27 cellular contexts compared by ENCODE assay signal in the genomic region with DNA sequence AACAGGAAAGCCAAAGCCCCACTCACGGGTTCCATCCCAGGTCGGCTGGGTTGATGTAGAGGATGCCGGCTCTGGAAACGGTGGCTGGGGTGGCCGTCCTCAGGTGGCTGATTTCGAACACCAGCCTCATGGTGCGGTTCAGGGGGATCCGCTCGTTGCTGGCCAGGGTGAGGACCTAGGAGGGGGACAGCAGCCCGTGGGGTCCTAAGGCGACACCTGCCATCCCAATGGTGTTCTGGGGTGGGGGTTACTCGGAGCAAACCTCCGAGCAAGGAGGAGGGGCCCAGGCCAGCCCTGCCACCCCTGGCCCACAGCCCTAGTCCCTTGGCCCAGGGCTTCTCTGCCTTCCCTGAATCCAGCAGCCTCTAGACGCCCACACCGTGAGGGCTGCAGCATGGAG.
"Had no signal": no experiment of that assay in that cellular context is flagged by ENCODE, and none has a peak within 500 bp of the region (broad histone marks: within the 10 kb centered on the region; RNA-seq: fewer than 3 reads in every experiment).

No MANE protein-coding gene starts in this region.

- H3K36me3 ChIP-seq: left lung, lower lobe of right lung, neural progenitor cell, pancreas, prostate gland, stomach, suprapubic skin, tibial nerve, uterus had no signal

- H3K27me3 ChIP-seq: hepatocyte, left lung, pancreas, suprapubic skin, uterus had no signal

- H3K27me3 Mint-ChIP-seq: naive thymus-derived CD8-positive, alpha-beta T cell had no signal

- H3K36me3 Mint-ChIP-seq: naive thymus-derived CD8-positive, alpha-beta T cell; neural progenitor cell; stimulated activated naive B cell treated with anti-CD40 and anti-IgM and Interleukin-4, amounts not matched to agents 10 μg/mL and 1 μg/mL and 100 μg/mL, for 72 hours; type B pancreatic cell had no signal

- H3K4me3 Mint-ChIP-seq: naive thymus-derived CD8-positive, alpha-beta T cell; nephron progenitor cell; neural progenitor cell; stimulated activated naive B cell treated with anti-CD40 and anti-IgM and Interleukin-4, amounts not matched to agents 10 μg/mL and 1 μg/mL and 100 μg/mL, for 72 hours; type B pancreatic cell had no signal

- DNase-seq: kidney glomerular epithelial cell; left colon; lower lobe of right lung; mammary epithelial cell; mesenchymal stem cell; naive thymus-derived CD8-positive, alpha-beta T cell; nephron progenitor cell; pancreas; retina; stimulated activated CD4-positive, alpha-beta T cell treated with anti-CD3 and anti-CD28 coated beads, Interleukin-12 subunit alpha, Interleukin-12 subunit beta, amount 100 ng/mL, for 4 hours; stimulated activated CD4-positive, alpha-beta T cell treated with anti-CD3 and anti-CD28 coated beads, Interleukin-15, amount 100 ng/mL, for 24 hours; stimulated activated CD4-positive, alpha-beta T cell treated with anti-CD3 and anti-CD28 coated beads, Interleukin-2, amount 100 ng/mL, for 24 hours; stimulated activated CD4-positive, alpha-beta T cell treated with anti-CD3 and anti-CD28 coated beads, Interleukin-4, amount 100 ng/mL, for 1 hour; stimulated activated naive B cell treated with anti-CD40 and anti-IgM and Interleukin-4, amounts not matched to agents 10 μg/mL and 1 μg/mL and 100 μg/mL, for 72 hours; stimulated activated naive CD8-positive, alpha-beta T cell treated with anti-CD3 and anti-CD28 coated beads, Interleukin-15, Interleukin-2, amounts not matched to agents 100 U/mL and 50 U/mL, for 24 hours; uterus had no signal

- H3K4me1 Mint-ChIP-seq: stimulated activated naive B cell treated with anti-CD40 and anti-IgM and Interleukin-4, amounts not matched to agents 10 μg/mL and 1 μg/mL and 100 μg/mL, for 72 hours had no signal

- H3K27ac ChIP-seq: hepatocyte, left lung, lower lobe of right lung, neural progenitor cell, pancreas, prostate gland, skin epidermis, stomach, suprapubic skin, tibial nerve, uterus had no signal

- H3K9me3 Mint-ChIP-seq: naive thymus-derived CD8-positive, alpha-beta T cell; nephron progenitor cell; neural progenitor cell; stimulated activated naive B cell treated with anti-CD40 and anti-IgM and Interleukin-4, amounts not matched to agents 10 μg/mL and 1 μg/mL and 100 μg/mL, for 72 hours; type B pancreatic cell had no signal

- H3K4me1 ChIP-seq: left lung, lower lobe of right lung, neural progenitor cell, pancreas, prostate gland, stomach, suprapubic skin, tibial nerve, uterus had no signal

- H3K79me2 ChIP-seq: hepatocyte had no signal

- H3K27ac Mint-ChIP-seq: nephron progenitor cell; neural progenitor cell; stimulated activated naive B cell treated with anti-CD40 and anti-IgM and Interleukin-4, amounts not matched to agents 10 μg/mL and 1 μg/mL and 100 μg/mL, for 72 hours; type B pancreatic cell had no signal

- H3K4me3 ChIP-seq: hepatocyte, left lung, lower lobe of right lung, neural progenitor cell, pancreas, prostate gland, skin epidermis, stomach, suprapubic skin, tibial nerve, uterus had no signal

- H3K4me2 ChIP-seq: hepatocyte, neural progenitor cell had no signal

- H2AFZ ChIP-seq: hepatocyte, neural progenitor cell had no signal

- H3K9me3 ChIP-seq: left lung, lower lobe of right lung, pancreas, prostate gland, stomach, suprapubic skin, tibial nerve, uterus had no signal

- ATAC-seq: left colon; left lung; lower lobe of right lung; naive thymus-derived CD8-positive, alpha-beta T cell; pancreas; right cardiac atrium; sciatic nerve; stimulated activated naive B cell treated with anti-CD40 and anti-IgM and Interleukin-4, amounts not matched to agents 10 μg/mL and 1 μg/mL and 100 μg/mL, for 72 hours; stimulated activated naive CD8-positive, alpha-beta T cell treated with anti-CD3 and anti-CD28 coated beads, Interleukin-15, Interleukin-2, amounts not matched to agents 100 U/mL and 50 U/mL, for 24 hours had no signal
